In genomic region chr6:12148841-12149240, GRCh38 we compare ENCODE assay signal across 12 cellular contexts.
A peak's percentile ranks its signal among the peaks of the same experiment; 100 is the strongest.
DNase-seq lines count a peak whose midpoint lies in the region; ATAC-seq and TF ChIP-seq lines count a peak whose summit lies in the region.
"Had no signal": no experiment of that assay in that cellular context is flagged by ENCODE, and none has a peak within 500 bp of the region (broad histone marks: within the 10 kb centered on the region; RNA-seq: fewer than 3 reads in every experiment).

No MANE protein-coding gene starts in this region.

- H3K9ac ChIP-seq in fibroblast of lung (ENCODE audit: insufficient read depth, low read length) = no peak overlapping the region

- TF ChIP-seq CTCF in HFFc6 (IDR thresholded peaks at IDR 0.05) = no peak
- no peak for TF ChIP-seq CTCF in fibroblast of lung (conservative IDR thresholded peaks at IDR 0.05 in 1 of 2, IDR thresholded peaks at IDR 0.05 in 1 of 2; ENCODE audit: low read depth in 1 of 2, low read length in 2 of 2)
- no peak for TF ChIP-seq CTCF in foreskin keratinocyte (conservative IDR thresholded peaks at IDR 0.05)

- H3K4me1 ChIP-seq in ACC112 (ENCODE audit: control insufficient read depth, insufficient read depth, low read length, unreplicated experiment) = peaks cover 23% of the 10 kb centered on the region
- H3K4me1 ChIP-seq in fibroblast of lung (ENCODE audit: control insufficient read depth, extremely low read depth, insufficient read depth, low read length) = peaks cover 16% of the 10 kb centered on the region
- H3K4me1 ChIP-seq in foreskin keratinocyte = peaks cover 5% of the 10 kb centered on the region

- H3K27me3 Mint-ChIP-seq in HFFc6 (ENCODE audit: insufficient read depth) (no peaks in the 10 kb centered on the region), T-helper 17 cell (no peaks in the 10 kb centered on the region)

- DNase-seq in HFFc6 (no peak), T-helper 17 cell (no peak), fibroblast of lung (ENCODE audit: low read depth in 2 of 2) (peak in 1 of 2 donors; percentile 47), MG63 (no peak), foreskin keratinocyte (no peak)
- DNase-seq: activated CD4-positive, CD25-positive, alpha-beta regulatory T cell; activated T-cell treated with anti-CD3 and anti-CD28 coated beads, Interleukin-2, amount 50 U/mL, for 4 hours; NCI-H1092; NCI-H2171 had no signal

- H3K4me3 Mint-ChIP-seq in HFFc6 (peak overlapping the region; percentile 62), T-helper 17 cell (no peak overlapping the region)
- H3K4me3 Mint-ChIP-seq: activated T-cell treated with anti-CD3 and anti-CD28 coated beads, Interleukin-2, amount 50 U/mL, for 4 hours had no signal

- no peaks in the 10 kb centered on the region for H3K36me3 ChIP-seq in ACC112 (ENCODE audit: insufficient read depth, low read length)
- no peaks in the 10 kb centered on the region for H3K36me3 ChIP-seq in fibroblast of lung (ENCODE audit: control insufficient read depth, insufficient read depth, low read length)
- peaks cover 6% of the 10 kb centered on the region for H3K36me3 ChIP-seq in MG63

- H3K27ac ChIP-seq in ACC112 (ENCODE audit: low read depth, low read length) = peak overlapping the region; percentile 69
- H3K27ac ChIP-seq in fibroblast of lung (ENCODE audit: insufficient read depth, low read length) = peak overlapping the region; percentile 8
- no peak overlapping the region for H3K27ac ChIP-seq in foreskin keratinocyte

- peaks cover 10% of the 10 kb centered on the region for H3K36me3 Mint-ChIP-seq in HFFc6 (ENCODE audit: low read depth)
- H3K36me3 Mint-ChIP-seq in T-helper 17 cell (ENCODE audit: low read depth) = no peaks in the 10 kb centered on the region

- H3K27ac Mint-ChIP-seq in HFFc6 (peak overlapping the region; percentile 89), T-helper 17 cell (peak overlapping the region; percentile 49)

- H4K20me1 ChIP-seq in fibroblast of lung (ENCODE audit: control insufficient read depth, extremely low read depth, insufficient read depth, low read length) = no peaks in the 10 kb centered on the region

- peak overlapping the region; percentile 13 for H3K4me2 ChIP-seq in fibroblast of lung (ENCODE audit: extremely low read depth, insufficient read depth, low read length)

- H3K79me2 ChIP-seq in ACC112 (ENCODE audit: control insufficient read depth, insufficient read depth, low read length, unreplicated experiment) (no peaks in the 10 kb centered on the region), fibroblast of lung (ENCODE audit: control insufficient read depth, insufficient read depth, low read length) (no peaks in the 10 kb centered on the region)

- H2AFZ ChIP-seq in ACC112 (ENCODE audit: low read length, unreplicated experiment) (peak overlapping the region; percentile 14), fibroblast of lung (ENCODE audit: low read length) (no peak overlapping the region)

- H3K4me1 Mint-ChIP-seq in HFFc6 (ENCODE audit: low read depth) (peaks cover 36% of the 10 kb centered on the region), T-helper 17 cell (peaks cover 14% of the 10 kb centered on the region)

- no peaks in the 10 kb centered on the region for H3K27me3 ChIP-seq in ACC112 (ENCODE audit: insufficient read depth, low read length)
- H3K27me3 ChIP-seq in fibroblast of lung (ENCODE audit: control insufficient read depth, insufficient read depth, low read length) = no peaks in the 10 kb centered on the region
- no peaks in the 10 kb centered on the region for H3K27me3 ChIP-seq in MG63
- H3K27me3 ChIP-seq in foreskin keratinocyte = no peaks in the 10 kb centered on the region

- ATAC-seq in T-helper 17 cell (no peak), foreskin keratinocyte (no peak), HG02571 (IDR thresholded peaks at IDR 0.05; ENCODE audit: unreplicated experiment) (no peak)
- ATAC-seq in activated CD4-positive, CD25-positive, alpha-beta regulatory T cell treated with anti-CD3 and anti-CD28 coated beads, Interleukin-2, amount 50 U/mL, for 24 hours = no peak

- peak overlapping the region; percentile 23; the same call in 1 of the 2 replicates for H3K4me3 ChIP-seq in ACC112 (ENCODE audit: low read depth, low read length)
- no peak overlapping the region for H3K4me3 ChIP-seq in fibroblast of lung (replicated peaks in 1 of 4; ENCODE audit: control extremely low read depth in 1 of 4, insufficient read depth in 1 of 4, low read depth in 3 of 4, low read length in 4 of 4)
- H3K4me3 ChIP-seq in MG63 = no peak overlapping the region

- H3K9me3 ChIP-seq in T-helper 17 cell (ENCODE audit: control insufficient read depth, low read length, poor library complexity, severe bottlenecking) (no peaks in the 10 kb centered on the region), fibroblast of lung (ENCODE audit: control insufficient read depth, insufficient read depth, low read depth, low read length) (no peaks in the 10 kb centered on the region), MG63 (no peaks in the 10 kb centered on the region; the same call in 1 of the 2 replicates)

- H3K9me3 Mint-ChIP-seq in HFFc6 = no peaks in the 10 kb centered on the region; the same call in 1 of the 2 replicates
- H3K9me3 Mint-ChIP-seq: activated T-cell treated with anti-CD3 and anti-CD28 coated beads, Interleukin-2, amount 50 U/mL, for 4 hours had no signal
